ENCODE assay signal across 30 cellular contexts in the genomic region with DNA sequence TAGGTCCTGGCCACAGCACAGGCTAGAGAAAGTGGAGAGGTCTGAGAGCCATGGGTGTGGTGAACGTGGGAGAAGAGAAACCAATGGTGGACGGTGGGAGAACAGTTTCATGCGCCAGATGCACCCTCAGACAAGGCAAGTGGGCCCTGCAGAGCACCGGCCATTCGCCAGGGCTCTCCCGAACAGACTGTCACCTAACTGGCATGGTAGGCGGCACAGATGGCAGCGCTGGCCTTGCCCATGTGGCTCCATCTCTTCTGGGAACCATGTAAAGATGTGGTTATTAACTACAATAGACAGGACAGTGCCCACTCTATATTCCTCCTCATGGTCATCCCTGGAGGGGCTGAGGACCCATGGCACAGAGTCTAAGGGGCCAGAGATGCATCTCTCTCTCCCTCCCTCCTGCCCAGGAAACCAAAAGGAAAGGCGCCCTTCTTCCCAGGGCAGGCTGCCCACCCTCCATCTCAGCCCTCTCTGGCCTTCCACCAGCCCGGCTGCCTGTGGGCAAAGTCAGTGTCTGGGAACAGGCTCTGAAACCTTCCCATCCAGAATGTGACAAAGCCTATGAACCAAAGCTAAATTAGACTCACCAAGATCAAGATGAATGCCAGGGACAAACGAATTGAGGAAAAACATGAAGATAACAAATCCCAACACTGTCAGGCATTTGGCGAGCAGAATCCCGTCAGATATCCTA.
"Had no signal": no experiment of that assay in that cellular context is flagged by ENCODE, and none has a peak within 500 bp of the region (broad histone marks: within the 10 kb centered on the region; RNA-seq: fewer than 3 reads in every experiment).

No MANE protein-coding gene starts in this region.

- H3K27me3 ChIP-seq: body of pancreas, foreskin keratinocyte, gastrocnemius medialis, heart left ventricle had no signal

- H3K4me1 Mint-ChIP-seq: activated T-helper 17 cell treated with anti-CD3 and anti-CD28 coated beads, Interleukin-2, amount 50 U/mL, for 72 hours; T-cell had no signal

- H3K9me3 ChIP-seq: body of pancreas, gastrocnemius medialis, heart left ventricle had no signal

- H3K4me3 Mint-ChIP-seq: activated B cell treated with CpG ODN at 0.5 μM for 24 hours; activated CD8-positive, alpha-beta T cell treated with anti-CD3 and anti-CD28 coated beads for 36 hours; activated naive CD8-positive, alpha-beta T cell; activated T-cell treated with anti-CD3 and anti-CD28 coated beads, Interleukin-2, amount 50 U/mL, for 4 hours; activated T-helper 17 cell treated with anti-CD3 and anti-CD28 coated beads, Interleukin-2, amount 50 U/mL, for 72 hours; dendritic cell treated with granulocyte-macrophage colony-stimulating factor and Interleukin-4, amounts not matched to agents 40 ng/mL and 50 ng/mL, for 4 days; T-cell; T-helper 1 cell treated with Interleukin-12 subunit alpha and Interleukin-12 subunit beta and Interleukin-4 antibody, amounts not matched to agents 30 μg/mL and 1 μg/mL, for 36 hours had no signal

- H3K27me3 Mint-ChIP-seq: activated B cell treated with CpG ODN at 0.5 μM for 24 hours; activated CD8-positive, alpha-beta T cell treated with anti-CD3 and anti-CD28 coated beads for 36 hours; activated naive CD8-positive, alpha-beta T cell; activated T-helper 17 cell treated with anti-CD3 and anti-CD28 coated beads, Interleukin-2, amount 50 U/mL, for 72 hours; dendritic cell treated with granulocyte-macrophage colony-stimulating factor and Interleukin-4, amounts not matched to agents 40 ng/mL and 50 ng/mL, for 4 days; T-cell had no signal

- H3K9me3 Mint-ChIP-seq: activated B cell treated with CpG ODN at 0.5 μM for 24 hours; activated CD8-positive, alpha-beta T cell treated with anti-CD3 and anti-CD28 coated beads for 36 hours; activated T-cell treated with anti-CD3 and anti-CD28 coated beads, Interleukin-2, amount 50 U/mL, for 4 hours; activated T-helper 17 cell treated with anti-CD3 and anti-CD28 coated beads, Interleukin-2, amount 50 U/mL, for 72 hours; dendritic cell treated with granulocyte-macrophage colony-stimulating factor and Interleukin-4, amounts not matched to agents 40 ng/mL and 50 ng/mL, for 4 days; T-cell; T-helper 1 cell treated with Interleukin-12 subunit alpha and Interleukin-12 subunit beta and Interleukin-4 antibody, amounts not matched to agents 30 μg/mL and 1 μg/mL, for 36 hours had no signal

- H3K4me1 ChIP-seq: body of pancreas, foreskin keratinocyte, gastrocnemius medialis, heart left ventricle had no signal

- H3K36me3 Mint-ChIP-seq: activated naive CD8-positive, alpha-beta T cell; T-cell had no signal

- H3K36me3 ChIP-seq: gastrocnemius medialis, heart left ventricle, WERI-Rb-1 had no signal

- H3K27ac Mint-ChIP-seq: activated B cell treated with CpG ODN at 0.5 μM for 24 hours; activated CD8-positive, alpha-beta T cell treated with anti-CD3 and anti-CD28 coated beads for 36 hours; activated naive CD8-positive, alpha-beta T cell; activated T-helper 17 cell treated with anti-CD3 and anti-CD28 coated beads, Interleukin-2, amount 50 U/mL, for 72 hours; dendritic cell treated with granulocyte-macrophage colony-stimulating factor and Interleukin-4, amounts not matched to agents 40 ng/mL and 50 ng/mL, for 4 days; T-cell; T-helper 1 cell treated with Interleukin-12 subunit alpha and Interleukin-12 subunit beta and Interleukin-4 antibody, amounts not matched to agents 30 μg/mL and 1 μg/mL, for 36 hours had no signal

- H3K4me3 ChIP-seq: body of pancreas, coronary artery, dorsolateral prefrontal cortex, gastrocnemius medialis, heart left ventricle had no signal

- H3K27ac ChIP-seq: body of pancreas, coronary artery, dorsolateral prefrontal cortex, epithelial cell of prostate, foreskin keratinocyte, gastrocnemius medialis, heart left ventricle, WERI-Rb-1 had no signal

- DNase-seq: activated B cell treated with CpG ODN at 0.5 μM for 24 hours; activated CD4-positive, alpha-beta T cell treated with anti-CD3 and anti-CD28 coated beads for 48 hours; activated CD4-positive, alpha-beta T cell treated with anti-CD3 and anti-CD28 coated beads, Interleukin-2, amount 50 U/mL, for 1 hour; activated CD4-positive, alpha-beta T cell treated with anti-CD3 and anti-CD28 coated beads, Interleukin-2, amount 50 U/mL, for 48 hours; activated CD8-positive, alpha-beta memory T cell treated with anti-CD3 and anti-CD28 coated beads for 24 hours; activated CD8-positive, alpha-beta T cell treated with anti-CD3 and anti-CD28 coated beads for 36 hours; activated effector memory CD4-positive, alpha-beta T cell treated with Interleukin-2 at 50 U/mL for 16 hours; activated gamma-delta T cell treated with Interleukin-2 at 50 U/mL for 16 hours; activated naive CD4-positive, alpha-beta T cell treated with anti-CD3 and anti-CD28 coated beads, Interleukin-2, amount 50 U/mL, for 16 hours; activated naive CD4-positive, alpha-beta T cell treated with Interleukin-2 at 50 U/mL for 16 hours; activated T-cell treated with anti-CD3 and anti-CD28 coated beads, Interleukin-2, amount 50 U/mL, for 4 hours; amygdala; aorta; body of pancreas; effector memory CD4-positive, alpha-beta T cell; foreskin keratinocyte; gastrocnemius medialis; glutamatergic neuron; heart left ventricle; SW 1271; T-cell; T-helper 9 cell; WERI-Rb-1 had no signal
